ENCODE assay signal across 23 cellular contexts in genomic region chrX:19907794-19908193, GRCh38. TPM values are rescaled to one million over a fixed set of nuclear protein-coding genes. Genes with fewer than 3 reads are reported as not detected.
DNase-seq lines count a peak whose midpoint lies in the region; ATAC-seq and TF ChIP-seq lines count a peak whose summit lies in the region.
"Had no signal": no experiment of that assay in that cellular context is flagged by ENCODE, and none has a peak within 500 bp of the region (broad histone marks: within the 10 kb centered on the region; RNA-seq: fewer than 3 reads in every experiment).

No MANE protein-coding gene starts in this region.

- H3K4me1 ChIP-seq in Karpas-422 (ENCODE audit: low read length) (peaks cover 14% of the 10 kb centered on the region), ovary (ENCODE audit: insufficient read depth) (no peaks in the 10 kb centered on the region)
- H3K4me1 ChIP-seq: adrenal gland, gastrocnemius medialis, tibial nerve had no signal

- H4K20me1 ChIP-seq in Karpas-422 (ENCODE audit: insufficient read depth, low read depth, low read length), result no peaks in the 10 kb centered on the region

- H3K9me2 ChIP-seq in Karpas-422 (replicated peaks; ENCODE audit: insufficient read depth, low read length), result no peaks in the 10 kb centered on the region

- TF ChIP-seq POLR2A in ovary (IDR thresholded peaks at IDR 0.05), result no peak

- 62 to 78% (median 64%) methylated on average over 2 of the region's 2 CpGs for WGBS in ovary, 3 donors

- no peak overlapping the region for H3K27ac ChIP-seq in Karpas-422 (ENCODE audit: low read length)
- no peak overlapping the region for H3K27ac ChIP-seq in ovary
- H3K27ac ChIP-seq: adrenal gland, epithelial cell of prostate, gastrocnemius medialis, stomach, tibial nerve had no signal

- no peak for TF ChIP-seq EP300 in ovary (IDR thresholded peaks at IDR 0.05)

- H3K4me3 ChIP-seq in Karpas-422 (ENCODE audit: low read length) (no peak overlapping the region), fibroblast of pulmonary artery (replicated peaks; ENCODE audit: low read depth, low read length) (no peak overlapping the region), ovary (no peak overlapping the region)
- H3K4me3 ChIP-seq: adrenal gland, gastrocnemius medialis, stomach, tibial nerve had no signal

- peaks cover 1% of the 10 kb centered on the region for H3K36me3 Mint-ChIP-seq in activated naive CD4-positive, alpha-beta T cell treated with anti-CD3 and anti-CD28 coated beads, Interleukin-2, amount 10 ng/mL, durations not matched to agents 7 days and 5 days
- H3K36me3 Mint-ChIP-seq: natural killer cell treated with Interleukin-12 subunit alpha and Interleukin-12 subunit beta and Interleukin-15 and Interleukin-18, amount 100 ng/mL, for 72 hours had no signal

- no peak overlapping the region for H3K4me3 Mint-ChIP-seq in activated naive CD4-positive, alpha-beta T cell treated with anti-CD3 and anti-CD28 coated beads, Interleukin-2, amount 10 ng/mL, durations not matched to agents 7 days and 5 days
- H3K4me3 Mint-ChIP-seq: activated CD8-positive, alpha-beta T cell treated with anti-CD3 and anti-CD28 coated beads, Interleukin-2, amount 10 ng/mL, durations not matched to agents 7 days and 5 days; natural killer cell treated with Interleukin-12 subunit alpha and Interleukin-12 subunit beta and Interleukin-15 and Interleukin-18, amount 100 ng/mL, for 72 hours had no signal

- CTCF ChIA-PET in activated naive CD4-positive, alpha-beta T cell treated with anti-CD3 and anti-CD28 coated beads, Interleukin-2, amount 10 ng/mL, durations not matched to agents 7 days and 5 days (lab: Charles Lee), result no interaction called here

- H3K4me2 ChIP-seq in Karpas-422 (ENCODE audit: low read depth, low read length, poor library complexity, severe bottlenecking), result no peak overlapping the region

- H3K9me3 Mint-ChIP-seq in activated naive CD4-positive, alpha-beta T cell treated with anti-CD3 and anti-CD28 coated beads, Interleukin-2, amount 10 ng/mL, durations not matched to agents 7 days and 5 days, result no peaks in the 10 kb centered on the region
- H3K9me3 Mint-ChIP-seq: natural killer cell treated with Interleukin-12 subunit alpha and Interleukin-12 subunit beta and Interleukin-15 and Interleukin-18, amount 100 ng/mL, for 72 hours had no signal

- H3K4me1 Mint-ChIP-seq in activated naive CD4-positive, alpha-beta T cell treated with anti-CD3 and anti-CD28 coated beads, Interleukin-2, amount 10 ng/mL, durations not matched to agents 7 days and 5 days, result peaks cover 30% of the 10 kb centered on the region

- no peak for ATAC-seq in HG02840 (IDR thresholded peaks at IDR 0.05; ENCODE audit: low FRiP score, unreplicated experiment)
- ATAC-seq: activated CD4-positive, CD25-positive, alpha-beta regulatory T cell treated with anti-CD3 and anti-CD28 coated beads, Interleukin-2, amount 50 U/mL, for 24 hours; activated CD8-positive, alpha-beta T cell treated with anti-CD3 and anti-CD28 coated beads, Interleukin-2, amount 10 ng/mL, durations not matched to agents 7 days and 5 days; gastrocnemius medialis; natural killer cell treated with Interleukin-12 subunit alpha and Interleukin-12 subunit beta and Interleukin-15 and Interleukin-18, amount 100 ng/mL, for 72 hours; right cardiac atrium had no signal

- H3K9ac ChIP-seq in Karpas-422 (ENCODE audit: low read length), result no peak overlapping the region

- intact Hi-C loops in ovary (cut with DNase I), result no loop called here

- H2AFZ ChIP-seq in Karpas-422 (ENCODE audit: low read length), result no peak overlapping the region

- H3K36me3 ChIP-seq in Karpas-422 (ENCODE audit: insufficient read depth, low read length), result no peaks in the 10 kb centered on the region
- H3K36me3 ChIP-seq in ovary, result no peaks in the 10 kb centered on the region
- H3K36me3 ChIP-seq: adrenal gland, gastrocnemius medialis, tibial nerve had no signal

- peak; percentile 0 for TF ChIP-seq CTCF in fibroblast of pulmonary artery (IDR thresholded peaks at IDR 0.05; ENCODE audit: low read length, missing control alignments)
- no peak for TF ChIP-seq CTCF in ovary (IDR thresholded peaks at IDR 0.05)

- no peaks in the 10 kb centered on the region for H3K79me2 ChIP-seq in Karpas-422 (ENCODE audit: low read length)

- in situ Hi-C loops in SK-MEL-5 (cut with HindIII; ENCODE audit: low pct_unique_long_range_greater_than_20kb, low sequenced_read_pairs), result no loop called here

- no peaks in the 10 kb centered on the region for H3K27me3 Mint-ChIP-seq in activated naive CD4-positive, alpha-beta T cell treated with anti-CD3 and anti-CD28 coated beads, Interleukin-2, amount 10 ng/mL, durations not matched to agents 7 days and 5 days
- H3K27me3 Mint-ChIP-seq: natural killer cell treated with Interleukin-12 subunit alpha and Interleukin-12 subunit beta and Interleukin-15 and Interleukin-18, amount 100 ng/mL, for 72 hours had no signal

- no peak overlapping the region for H3K27ac Mint-ChIP-seq in activated naive CD4-positive, alpha-beta T cell treated with anti-CD3 and anti-CD28 coated beads, Interleukin-2, amount 10 ng/mL, durations not matched to agents 7 days and 5 days
- H3K27ac Mint-ChIP-seq: activated CD8-positive, alpha-beta T cell treated with anti-CD3 and anti-CD28 coated beads, Interleukin-2, amount 10 ng/mL, durations not matched to agents 7 days and 5 days; natural killer cell treated with Interleukin-12 subunit alpha and Interleukin-12 subunit beta and Interleukin-15 and Interleukin-18, amount 100 ng/mL, for 72 hours had no signal

- no peaks in the 10 kb centered on the region for H3K27me3 ChIP-seq in Karpas-422 (ENCODE audit: low read length)
- no peaks in the 10 kb centered on the region for H3K27me3 ChIP-seq in ovary
- H3K27me3 ChIP-seq: gastrocnemius medialis, tibial nerve had no signal

- H3K9me3 ChIP-seq in Karpas-422 (ENCODE audit: low read length) (no peaks in the 10 kb centered on the region), ovary (no peaks in the 10 kb centered on the region)
- H3K9me3 ChIP-seq: adrenal gland, gastrocnemius medialis, stomach, tibial nerve had no signal

- DNase-seq in NCI-H2171 treated with DMSO at 0.1 percent for 48 hours (lab: John Stamatoyannopoulos, UW), result peak; percentile 6
- DNase-seq in NCI-H2171 (lab: John Stamatoyannopoulos, UW), result no peak
- DNase-seq in Karpas-422, result peak; percentile 48
- DNase-seq in SK-MEL-5 (ENCODE audit: low read depth, low spot score), result peak; percentile 33
- DNase-seq in fibroblast of pulmonary artery (ENCODE audit: low read depth), result no peak
- no peak for DNase-seq in ovary
- no peak for DNase-seq in activated naive CD4-positive, alpha-beta T cell treated with anti-CD3 and anti-CD28 coated beads, Interleukin-2, amount 10 ng/mL, durations not matched to agents 7 days and 5 days
- DNase-seq: activated CD8-positive, alpha-beta T cell treated with anti-CD3 and anti-CD28 coated beads, Interleukin-2, amount 10 ng/mL, durations not matched to agents 7 days and 5 days; activated gamma-delta T cell treated with Interleukin-2 at 50 U/mL for 16 hours; activated T-cell treated with anti-CD3 and anti-CD28 coated beads, Interleukin-2, amount 50 U/mL, for 1 hour; adrenal gland; COR-L47; gastrocnemius medialis; KG1; NCI-H1048; NCI-H1930; right cardiac atrium; stomach had no signal

RNA-seq across cellular contexts. Expression of gene SH3KBP1, which starts 20.4 kb away (rescaled TPM):
- 72.0 and 79.6 TPM in 2 replicates for total RNA-seq in Karpas-422 (2014; rRNA removed; shearing (Covaris generic); ENCODE audit: low replicate concordance)
- 31.3 and 37.1 TPM in 2 replicates for total RNA-seq in SK-MEL-5 (2014; rRNA removed; shearing (Covaris generic))
- 62.2 and 71.5 TPM in 2 replicates for polyA plus RNA-seq in SK-MEL-5 (2015; cell fraction: cytosol; rRNA removed)
- 25.0 and 26.7 TPM in 2 replicates for polyA plus RNA-seq in SK-MEL-5 (2015; cell fraction: nucleus; rRNA removed)
- total RNA-seq in ovary, result 10 to 100 TPM in 3 of 7 donors, 1 to 10 TPM in 4; 4.9 to 16.6 (median 9.8) TPM
- 10 to 100 TPM in 1 of 2 donors, 1 to 10 TPM in 1; 8.3 to 43.7 TPM for polyA plus RNA-seq in ovary

Comparison
In these comparisons a context has a peak if more than half of its experiments do, and no peak if none do; other contexts are left out.
1. DNase-seq: peak in NCI-H2171 treated with DMSO at 0.1 percent for 48 hours (single experiment), Karpas-422 (single experiment) and SK-MEL-5 (single experiment); none in NCI-H2171 (single experiment), fibroblast of pulmonary artery (single experiment), ovary (0 of 5) and activated naive CD4-positive, alpha-beta T cell treated with anti-CD3 and anti-CD28 coated beads, Interleukin-2, amount 10 ng/mL, durations not matched to agents 7 days and 5 days (single experiment).